Comparison of ENCODE assay signal across 16 cellular contexts in genomic region chr3:45575491-45575923, GRCh38. TPM values are rescaled to one million over a fixed set of nuclear protein-coding genes. Genes with fewer than 3 reads are reported as not detected.
DNase-seq lines count a peak whose midpoint lies in the region; ATAC-seq and TF ChIP-seq lines count a peak whose summit lies in the region.
"Had no signal": no experiment of that assay in that cellular context is flagged by ENCODE, and none has a peak within 500 bp of the region (broad histone marks: within the 10 kb centered on the region; RNA-seq: fewer than 3 reads in every experiment).

No MANE protein-coding gene starts in this region.

- in situ Hi-C loops in astrocyte of the spinal cord (cut with HindIII; ENCODE audit: low sequenced_read_pairs): no loop called here

- H3K27me3 Mint-ChIP-seq in naive thymus-derived CD8-positive, alpha-beta T cell: peaks cover 0 to 10% (median 1%) of the 10 kb centered on the region in 5 donors
- no peaks in the 10 kb centered on the region for H3K27me3 Mint-ChIP-seq in stimulated activated memory B cell treated with anti-CD40 and anti-IgM and Interleukin-4, amounts not matched to agents 10 μg/mL and 1 μg/mL and 100 μg/mL, for 72 hours

- peaks cover 0 to 8% (median 5%) of the 10 kb centered on the region in 4 donors for H3K4me1 Mint-ChIP-seq in naive thymus-derived CD8-positive, alpha-beta T cell
- H3K4me1 Mint-ChIP-seq in stimulated activated memory B cell treated with anti-CD40 and anti-IgM and Interleukin-4, amounts not matched to agents 10 μg/mL and 1 μg/mL and 100 μg/mL, for 72 hours: peaks cover 6% of the 10 kb centered on the region
- H3K4me1 Mint-ChIP-seq: CD4-positive, alpha-beta memory T cell had no signal

- H3K4me3 ChIP-seq in astrocyte of the spinal cord (ENCODE audit: low read depth, low read length) (no peak overlapping the region), tibial artery (no peak overlapping the region)
- H3K4me3 ChIP-seq: A549, ascending aorta, K562 had no signal

- POLR2A ChIA-PET in naive thymus-derived CD8-positive, alpha-beta T cell (lab: Charles Lee): no interaction called here

- no peaks in the 10 kb centered on the region for H3K36me3 Mint-ChIP-seq in naive thymus-derived CD8-positive, alpha-beta T cell
- peaks cover 5% of the 10 kb centered on the region for H3K36me3 Mint-ChIP-seq in stimulated activated memory B cell treated with anti-CD40 and anti-IgM and Interleukin-4, amounts not matched to agents 10 μg/mL and 1 μg/mL and 100 μg/mL, for 72 hours
- H3K36me3 Mint-ChIP-seq: CD4-positive, alpha-beta memory T cell had no signal

- TF ChIP-seq CTCF in astrocyte of the spinal cord (IDR thresholded peaks at IDR 0.05; ENCODE audit: low read depth, low read length) (no peak), tibial artery (IDR thresholded peaks at IDR 0.05) (no peak)

- intact Hi-C loops in cardiac septum (cut with DNase I) (no loop called here), Right ventricle myocardium inferior (cut with DNase I) (no loop called here), tibial artery (cut with DNase I; ENCODE audit: low total_unique reads) (no loop called here)

- peaks cover 0 to 7% (median 0%) of the 10 kb centered on the region in 9 donors for H3K9me3 Mint-ChIP-seq in naive thymus-derived CD8-positive, alpha-beta T cell
- H3K9me3 Mint-ChIP-seq in stimulated activated memory B cell treated with anti-CD40 and anti-IgM and Interleukin-4, amounts not matched to agents 10 μg/mL and 1 μg/mL and 100 μg/mL, for 72 hours: peaks cover 4% of the 10 kb centered on the region

- no peak overlapping the region for H3K27ac ChIP-seq in tibial artery
- H3K27ac ChIP-seq: A549, ascending aorta had no signal

- no peaks in the 10 kb centered on the region for H3K4me1 ChIP-seq in tibial artery
- H3K4me1 ChIP-seq: A549, ascending aorta had no signal

- no peaks in the 10 kb centered on the region for H3K36me3 ChIP-seq in tibial artery
- H3K36me3 ChIP-seq: ascending aorta had no signal

- H3K9me3 ChIP-seq in tibial artery: no peaks in the 10 kb centered on the region
- H3K9me3 ChIP-seq: A549, ascending aorta had no signal

- peak; percentile 19 for DNase-seq in cardiac septum (ENCODE audit: low spot score)
- DNase-seq in Right ventricle myocardium inferior (ENCODE audit: missing footprints): no peak
- DNase-seq in astrocyte of the spinal cord (ENCODE audit: low read depth, low spot score): peak; percentile 52
- DNase-seq in left kidney (ENCODE audit: low read depth, low spot score): peak; percentile 30
- DNase-seq in naive thymus-derived CD8-positive, alpha-beta T cell: no peak
- no peak for DNase-seq in tibial artery
- DNase-seq: activated effector memory CD4-positive, alpha-beta T cell treated with Interleukin-2 at 50 U/mL for 16 hours; CD4-positive, alpha-beta memory T cell; HCEC 1CT; NCI-H1417; NCI-H446 had no signal

- ATAC-seq in Right ventricle myocardium inferior: no peak
- ATAC-seq in GM18909 (IDR thresholded peaks at IDR 0.05; ENCODE audit: poor library complexity, unreplicated experiment): no peak
- no peak for ATAC-seq in naive thymus-derived CD8-positive, alpha-beta T cell
- ATAC-seq in stimulated activated memory B cell treated with anti-CD40 and anti-IgM and Interleukin-4, amounts not matched to agents 10 μg/mL and 1 μg/mL and 100 μg/mL, for 72 hours: no peak
- ATAC-seq: A549, K562 had no signal

- H3K27me3 ChIP-seq in tibial artery: no peaks in the 10 kb centered on the region
- H3K27me3 ChIP-seq: ascending aorta had no signal

- no peak overlapping the region for H3K4me3 Mint-ChIP-seq in naive thymus-derived CD8-positive, alpha-beta T cell
- H3K4me3 Mint-ChIP-seq in stimulated activated memory B cell treated with anti-CD40 and anti-IgM and Interleukin-4, amounts not matched to agents 10 μg/mL and 1 μg/mL and 100 μg/mL, for 72 hours: no peak overlapping the region
- H3K4me3 Mint-ChIP-seq: CD4-positive, alpha-beta memory T cell had no signal

- peak overlapping the region in 1 of 10 donors; percentile 32 for H3K27ac Mint-ChIP-seq in naive thymus-derived CD8-positive, alpha-beta T cell
- H3K27ac Mint-ChIP-seq in stimulated activated memory B cell treated with anti-CD40 and anti-IgM and Interleukin-4, amounts not matched to agents 10 μg/mL and 1 μg/mL and 100 μg/mL, for 72 hours: no peak overlapping the region

RNA-seq across cellular contexts. Expression of gene LIMD1, which starts 19.0 kb away (rescaled TPM):
- total RNA-seq in cardiac septum (30.5 TPM), Right ventricle myocardium inferior (34.1 TPM)
- 10 to 100 TPM; 29.3 to 30.4 TPM for total RNA-seq in naive thymus-derived CD8-positive, alpha-beta T cell
- polyA plus RNA-seq in naive thymus-derived CD8-positive, alpha-beta T cell: 1 to 10 TPM; 4.2 to 6.0 (median 4.6) TPM

Comparison
In these comparisons a context has a peak if more than half of its experiments do, and no peak if none do; other contexts are left out.
1. DNase-seq: peak in cardiac septum (single experiment), astrocyte of the spinal cord (single experiment) and left kidney (single experiment); none in Right ventricle myocardium inferior (single experiment), naive thymus-derived CD8-positive, alpha-beta T cell (0 of 10) and tibial artery (0 of 2).